1 cellular context compared by ENCODE assay signal in the genomic region with DNA sequence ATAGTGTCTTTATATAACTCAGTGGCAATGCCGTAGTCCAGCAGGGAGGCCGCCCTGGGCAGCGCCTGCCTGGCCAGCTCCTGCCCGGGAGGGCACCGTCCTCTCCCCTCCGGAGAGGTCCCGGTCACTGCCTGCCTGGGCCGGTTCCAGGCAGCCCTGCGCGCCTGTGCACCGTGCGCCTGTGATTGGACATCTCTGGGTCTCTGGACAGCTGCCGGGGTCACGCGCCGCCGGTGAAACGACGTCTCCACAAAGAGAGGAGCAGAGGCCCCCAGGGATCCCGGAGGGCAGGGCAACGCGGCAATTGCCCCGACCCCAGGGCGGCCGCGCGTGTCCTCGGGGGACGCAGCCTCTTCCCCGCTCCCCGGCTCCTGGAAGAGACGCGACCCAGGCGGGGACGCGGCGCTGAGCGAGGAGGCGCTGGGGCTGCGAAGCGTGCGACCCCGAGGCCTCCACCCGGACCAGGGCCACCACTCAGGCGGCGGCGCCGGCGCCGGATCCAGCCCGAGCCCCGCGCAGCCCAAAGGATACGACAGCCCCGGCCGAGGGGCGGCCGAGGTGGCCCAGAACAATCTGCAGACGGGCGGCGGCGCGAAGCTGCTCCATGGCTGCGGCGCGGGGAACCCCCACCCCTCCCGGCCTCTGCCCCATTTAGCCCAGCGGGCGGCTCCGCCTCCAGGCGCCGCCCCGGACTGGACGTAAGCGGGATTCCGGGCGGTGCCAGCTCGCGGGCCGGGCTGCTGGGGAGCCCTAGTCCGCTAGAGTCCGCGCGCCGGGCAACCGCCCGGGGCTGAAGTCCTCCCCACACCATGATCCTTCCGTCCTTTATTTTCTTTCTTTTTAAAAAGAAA.
TF ChIP-seq lines count a peak whose summit lies in the region.

A gene (minus strand): TSS at position 628 of the 851 bp plus-strand sequence. CDS start 22 bp downstream, at position 606.

TF ChIP-seq in HepG2, 621 proteins besides CTCF, POLR2A, EP300 and RAD21 (continued from another document and continues in another):
- TF ChIP-seq, protein P1, sequence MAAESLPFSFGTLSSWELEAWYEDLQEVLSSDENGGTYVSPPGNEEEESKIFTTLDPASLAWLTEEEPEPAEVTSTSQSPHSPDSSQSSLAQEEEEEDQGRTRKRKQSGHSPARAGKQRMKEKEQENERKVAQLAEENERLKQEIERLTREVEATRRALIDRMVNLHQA (CRISPR knock-in tag; IDR thresholded peaks at IDR 0.05) = no peak; the same call in 1 of the 2 replicates
- TF ChIP-seq, protein P2, sequence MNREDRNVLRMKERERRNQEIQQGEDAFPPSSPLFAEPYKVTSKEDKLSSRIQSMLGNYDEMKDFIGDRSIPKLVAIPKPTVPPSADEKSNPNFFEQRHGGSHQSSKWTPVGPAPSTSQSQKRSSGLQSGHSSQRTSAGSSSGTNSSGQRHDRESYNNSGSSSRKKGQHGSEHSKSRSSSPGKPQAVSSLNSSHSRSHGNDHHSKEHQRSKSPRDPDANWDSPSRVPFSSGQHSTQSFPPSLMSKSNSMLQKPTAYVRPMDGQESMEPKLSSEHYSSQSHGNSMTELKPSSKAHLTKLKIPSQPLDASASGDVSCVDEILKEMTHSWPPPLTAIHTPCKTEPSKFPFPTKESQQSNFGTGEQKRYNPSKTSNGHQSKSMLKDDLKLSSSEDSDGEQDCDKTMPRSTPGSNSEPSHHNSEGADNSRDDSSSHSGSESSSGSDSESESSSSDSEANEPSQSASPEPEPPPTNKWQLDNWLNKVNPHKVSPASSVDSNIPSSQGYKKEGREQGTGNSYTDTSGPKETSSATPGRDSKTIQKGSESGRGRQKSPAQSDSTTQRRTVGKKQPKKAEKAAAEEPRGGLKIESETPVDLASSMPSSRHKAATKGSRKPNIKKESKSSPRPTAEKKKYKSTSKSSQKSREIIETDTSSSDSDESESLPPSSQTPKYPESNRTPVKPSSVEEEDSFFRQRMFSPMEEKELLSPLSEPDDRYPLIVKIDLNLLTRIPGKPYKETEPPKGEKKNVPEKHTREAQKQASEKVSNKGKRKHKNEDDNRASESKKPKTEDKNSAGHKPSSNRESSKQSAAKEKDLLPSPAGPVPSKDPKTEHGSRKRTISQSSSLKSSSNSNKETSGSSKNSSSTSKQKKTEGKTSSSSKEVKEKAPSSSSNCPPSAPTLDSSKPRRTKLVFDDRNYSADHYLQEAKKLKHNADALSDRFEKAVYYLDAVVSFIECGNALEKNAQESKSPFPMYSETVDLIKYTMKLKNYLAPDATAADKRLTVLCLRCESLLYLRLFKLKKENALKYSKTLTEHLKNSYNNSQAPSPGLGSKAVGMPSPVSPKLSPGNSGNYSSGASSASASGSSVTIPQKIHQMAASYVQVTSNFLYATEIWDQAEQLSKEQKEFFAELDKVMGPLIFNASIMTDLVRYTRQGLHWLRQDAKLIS (CRISPR knock-in tag; IDR thresholded peaks at IDR 0.05) = no peak
- no peak for TF ChIP-seq SNAI1 (CRISPR knock-in tag; IDR thresholded peaks at IDR 0.05; ENCODE audit: borderline replicate concordance)
- no peak for TF ChIP-seq EEA1 (CRISPR knock-in tag; IDR thresholded peaks at IDR 0.05; ENCODE audit: borderline replicate concordance)
- TF ChIP-seq, protein P3, sequence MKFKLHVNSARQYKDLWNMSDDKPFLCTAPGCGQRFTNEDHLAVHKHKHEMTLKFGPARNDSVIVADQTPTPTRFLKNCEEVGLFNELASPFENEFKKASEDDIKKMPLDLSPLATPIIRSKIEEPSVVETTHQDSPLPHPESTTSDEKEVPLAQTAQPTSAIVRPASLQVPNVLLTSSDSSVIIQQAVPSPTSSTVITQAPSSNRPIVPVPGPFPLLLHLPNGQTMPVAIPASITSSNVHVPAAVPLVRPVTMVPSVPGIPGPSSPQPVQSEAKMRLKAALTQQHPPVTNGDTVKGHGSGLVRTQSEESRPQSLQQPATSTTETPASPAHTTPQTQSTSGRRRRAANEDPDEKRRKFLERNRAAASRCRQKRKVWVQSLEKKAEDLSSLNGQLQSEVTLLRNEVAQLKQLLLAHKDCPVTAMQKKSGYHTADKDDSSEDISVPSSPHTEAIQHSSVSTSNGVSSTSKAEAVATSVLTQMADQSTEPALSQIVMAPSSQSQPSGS (CRISPR knock-in tag; IDR thresholded peaks at IDR 0.05) = peak; percentile 12; the same call in 1 of the 2 replicates
- TF ChIP-seq NR2C2 (CRISPR knock-in tag; IDR thresholded peaks at IDR 0.05; ENCODE audit: borderline replicate concordance) = peak; percentile 84
- no peak for TF ChIP-seq ZNF552 (CRISPR knock-in tag; IDR thresholded peaks at IDR 0.05; ENCODE audit: borderline replicate concordance)
- TF ChIP-seq SMYD3 (CRISPR knock-in tag; IDR thresholded peaks at IDR 0.05) = peak; percentile 70
- TF ChIP-seq, protein P4, sequence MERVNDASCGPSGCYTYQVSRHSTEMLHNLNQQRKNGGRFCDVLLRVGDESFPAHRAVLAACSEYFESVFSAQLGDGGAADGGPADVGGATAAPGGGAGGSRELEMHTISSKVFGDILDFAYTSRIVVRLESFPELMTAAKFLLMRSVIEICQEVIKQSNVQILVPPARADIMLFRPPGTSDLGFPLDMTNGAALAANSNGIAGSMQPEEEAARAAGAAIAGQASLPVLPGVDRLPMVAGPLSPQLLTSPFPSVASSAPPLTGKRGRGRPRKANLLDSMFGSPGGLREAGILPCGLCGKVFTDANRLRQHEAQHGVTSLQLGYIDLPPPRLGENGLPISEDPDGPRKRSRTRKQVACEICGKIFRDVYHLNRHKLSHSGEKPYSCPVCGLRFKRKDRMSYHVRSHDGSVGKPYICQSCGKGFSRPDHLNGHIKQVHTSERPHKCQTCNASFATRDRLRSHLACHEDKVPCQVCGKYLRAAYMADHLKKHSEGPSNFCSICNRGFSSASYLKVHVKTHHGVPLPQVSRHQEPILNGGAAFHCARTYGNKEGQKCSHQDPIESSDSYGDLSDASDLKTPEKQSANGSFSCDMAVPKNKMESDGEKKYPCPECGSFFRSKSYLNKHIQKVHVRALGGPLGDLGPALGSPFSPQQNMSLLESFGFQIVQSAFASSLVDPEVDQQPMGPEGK (CRISPR knock-in tag; IDR thresholded peaks at IDR 0.05) = peak; percentile 65
- no peak for TF ChIP-seq MATR3 (CRISPR knock-in tag; IDR thresholded peaks at IDR 0.05)
- no peak for TF ChIP-seq JUND (CRISPR knock-in tag; IDR thresholded peaks at IDR 0.05)
- no peak; the same call in 1 of the 2 replicates for TF ChIP-seq ELF3 (CRISPR knock-in tag; IDR thresholded peaks at IDR 0.05)
- TF ChIP-seq PHF5A (CRISPR knock-in tag; IDR thresholded peaks at IDR 0.05; ENCODE audit: low read depth, unreplicated experiment) = no peak
- 0 out of 2 replicates have a peak, but pooled peaks have one; percentile 31 for TF ChIP-seq ZFP82 (CRISPR knock-in tag; IDR thresholded peaks at IDR 0.05; ENCODE audit: borderline replicate concordance)
- TF ChIP-seq, protein P5, sequence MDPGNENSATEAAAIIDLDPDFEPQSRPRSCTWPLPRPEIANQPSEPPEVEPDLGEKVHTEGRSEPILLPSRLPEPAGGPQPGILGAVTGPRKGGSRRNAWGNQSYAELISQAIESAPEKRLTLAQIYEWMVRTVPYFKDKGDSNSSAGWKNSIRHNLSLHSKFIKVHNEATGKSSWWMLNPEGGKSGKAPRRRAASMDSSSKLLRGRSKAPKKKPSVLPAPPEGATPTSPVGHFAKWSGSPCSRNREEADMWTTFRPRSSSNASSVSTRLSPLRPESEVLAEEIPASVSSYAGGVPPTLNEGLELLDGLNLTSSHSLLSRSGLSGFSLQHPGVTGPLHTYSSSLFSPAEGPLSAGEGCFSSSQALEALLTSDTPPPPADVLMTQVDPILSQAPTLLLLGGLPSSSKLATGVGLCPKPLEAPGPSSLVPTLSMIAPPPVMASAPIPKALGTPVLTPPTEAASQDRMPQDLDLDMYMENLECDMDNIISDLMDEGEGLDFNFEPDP (CRISPR knock-in tag; conservative IDR thresholded peaks at IDR 0.05) = peak; percentile 91; the same call in 1 of the 2 replicates
- no peak for TF ChIP-seq PAF1 (CRISPR knock-in tag; IDR thresholded peaks at IDR 0.05)
- TF ChIP-seq, protein P6, sequence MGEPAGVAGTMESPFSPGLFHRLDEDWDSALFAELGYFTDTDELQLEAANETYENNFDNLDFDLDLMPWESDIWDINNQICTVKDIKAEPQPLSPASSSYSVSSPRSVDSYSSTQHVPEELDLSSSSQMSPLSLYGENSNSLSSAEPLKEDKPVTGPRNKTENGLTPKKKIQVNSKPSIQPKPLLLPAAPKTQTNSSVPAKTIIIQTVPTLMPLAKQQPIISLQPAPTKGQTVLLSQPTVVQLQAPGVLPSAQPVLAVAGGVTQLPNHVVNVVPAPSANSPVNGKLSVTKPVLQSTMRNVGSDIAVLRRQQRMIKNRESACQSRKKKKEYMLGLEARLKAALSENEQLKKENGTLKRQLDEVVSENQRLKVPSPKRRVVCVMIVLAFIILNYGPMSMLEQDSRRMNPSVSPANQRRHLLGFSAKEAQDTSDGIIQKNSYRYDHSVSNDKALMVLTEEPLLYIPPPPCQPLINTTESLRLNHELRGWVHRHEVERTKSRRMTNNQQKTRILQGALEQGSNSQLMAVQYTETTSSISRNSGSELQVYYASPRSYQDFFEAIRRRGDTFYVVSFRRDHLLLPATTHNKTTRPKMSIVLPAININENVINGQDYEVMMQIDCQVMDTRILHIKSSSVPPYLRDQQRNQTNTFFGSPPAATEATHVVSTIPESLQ (CRISPR knock-in tag; conservative IDR thresholded peaks at IDR 0.05) = no peak
- no peak for TF ChIP-seq SMARCE1 (IDR thresholded peaks at IDR 0.05; ENCODE audit: borderline replicate concordance)
- TF ChIP-seq ZNF720 (CRISPR knock-in tag; IDR thresholded peaks at IDR 0.05) = no peak
- 0 out of 2 replicates have a peak, but pooled peaks have one; percentile 54 for TF ChIP-seq KLF9 (CRISPR knock-in tag; IDR thresholded peaks at IDR 0.05; ENCODE audit: low read depth)
- TF ChIP-seq KLF16 (CRISPR knock-in tag; IDR thresholded peaks at IDR 0.05) = peak in 1 of 2 experiments; percentile 14; a peak in 1 of 4 replicates
- TF ChIP-seq SALL2 (CRISPR knock-in tag; IDR thresholded peaks at IDR 0.05) = peak; percentile 69; the same call in 1 of the 2 replicates
- TF ChIP-seq ZBTB21 (CRISPR knock-in tag; IDR thresholded peaks at IDR 0.05) = no peak
- no peak for TF ChIP-seq ETV6 (CRISPR knock-in tag; conservative IDR thresholded peaks at IDR 0.05)
- TF ChIP-seq, protein P7, sequence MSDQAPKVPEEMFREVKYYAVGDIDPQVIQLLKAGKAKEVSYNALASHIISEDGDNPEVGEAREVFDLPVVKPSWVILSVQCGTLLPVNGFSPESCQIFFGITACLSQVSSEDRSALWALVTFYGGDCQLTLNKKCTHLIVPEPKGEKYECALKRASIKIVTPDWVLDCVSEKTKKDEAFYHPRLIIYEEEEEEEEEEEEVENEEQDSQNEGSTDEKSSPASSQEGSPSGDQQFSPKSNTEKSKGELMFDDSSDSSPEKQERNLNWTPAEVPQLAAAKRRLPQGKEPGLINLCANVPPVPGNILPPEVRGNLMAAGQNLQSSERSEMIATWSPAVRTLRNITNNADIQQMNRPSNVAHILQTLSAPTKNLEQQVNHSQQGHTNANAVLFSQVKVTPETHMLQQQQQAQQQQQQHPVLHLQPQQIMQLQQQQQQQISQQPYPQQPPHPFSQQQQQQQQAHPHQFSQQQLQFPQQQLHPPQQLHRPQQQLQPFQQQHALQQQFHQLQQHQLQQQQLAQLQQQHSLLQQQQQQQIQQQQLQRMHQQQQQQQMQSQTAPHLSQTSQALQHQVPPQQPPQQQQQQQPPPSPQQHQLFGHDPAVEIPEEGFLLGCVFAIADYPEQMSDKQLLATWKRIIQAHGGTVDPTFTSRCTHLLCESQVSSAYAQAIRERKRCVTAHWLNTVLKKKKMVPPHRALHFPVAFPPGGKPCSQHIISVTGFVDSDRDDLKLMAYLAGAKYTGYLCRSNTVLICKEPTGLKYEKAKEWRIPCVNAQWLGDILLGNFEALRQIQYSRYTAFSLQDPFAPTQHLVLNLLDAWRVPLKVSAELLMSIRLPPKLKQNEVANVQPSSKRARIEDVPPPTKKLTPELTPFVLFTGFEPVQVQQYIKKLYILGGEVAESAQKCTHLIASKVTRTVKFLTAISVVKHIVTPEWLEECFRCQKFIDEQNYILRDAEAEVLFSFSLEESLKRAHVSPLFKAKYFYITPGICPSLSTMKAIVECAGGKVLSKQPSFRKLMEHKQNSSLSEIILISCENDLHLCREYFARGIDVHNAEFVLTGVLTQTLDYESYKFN (CRISPR knock-in tag; conservative IDR thresholded peaks at IDR 0.05) = peak; percentile 42; the same call in 1 of the 2 replicates
- TF ChIP-seq HOXA5 (CRISPR knock-in tag; IDR thresholded peaks at IDR 0.05) = peak; percentile 24
- 0 out of 2 replicates have a peak, but pooled peaks have one; percentile 15 for TF ChIP-seq ZNF430 (CRISPR knock-in tag; IDR thresholded peaks at IDR 0.05)
- TF ChIP-seq RBAK (CRISPR knock-in tag; IDR thresholded peaks at IDR 0.05) = no peak
- TF ChIP-seq KDM2A (CRISPR knock-in tag; IDR thresholded peaks at IDR 0.05; ENCODE audit: borderline replicate concordance, low read depth) = peak; percentile 59
- 0 out of 2 replicates have a peak, but pooled peaks have one; percentile 4 for TF ChIP-seq ZNF761 (CRISPR knock-in tag; conservative IDR thresholded peaks at IDR 0.05)
- no peak for TF ChIP-seq ZNF12 (CRISPR knock-in tag; IDR thresholded peaks at IDR 0.05)
- 0 out of 2 replicates have a peak, but pooled peaks have one; percentile 34 for TF ChIP-seq ZNF17 (CRISPR knock-in tag; IDR thresholded peaks at IDR 0.05)
